27 cellular contexts compared by ENCODE assay signal in the genomic region with DNA sequence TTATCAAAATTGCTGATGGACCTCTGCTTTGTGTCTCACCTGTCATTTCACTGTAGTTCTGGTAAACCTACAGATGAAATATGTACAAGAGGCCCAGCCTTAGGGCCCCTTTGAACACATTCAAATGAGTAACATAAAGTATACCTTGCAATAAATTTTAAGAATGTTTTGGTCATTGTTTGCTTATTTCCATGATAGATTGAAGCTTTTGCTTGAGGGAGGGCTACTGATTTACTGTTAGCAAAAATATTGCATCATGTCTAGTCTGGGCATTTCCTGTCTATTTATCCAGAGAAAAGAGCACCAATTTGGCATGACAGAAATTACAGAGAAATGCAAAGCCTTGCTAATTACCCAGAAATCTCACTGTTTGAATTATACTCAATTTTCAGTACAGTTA.
"Had no signal": no experiment of that assay in that cellular context is flagged by ENCODE, and none has a peak within 500 bp of the region (broad histone marks: within the 10 kb centered on the region; RNA-seq: fewer than 3 reads in every experiment).

No MANE protein-coding gene starts in this region.

- H3K9ac ChIP-seq: parathyroid adenoma had no signal

- H3K27ac ChIP-seq: colonic mucosa, epithelial cell of prostate, esophagus muscularis mucosa, foreskin keratinocyte, heart right ventricle, lower lobe of right lung, parathyroid adenoma, sigmoid colon, testis, tibial artery had no signal

- H3K4me1 ChIP-seq: colonic mucosa, esophagus muscularis mucosa, foreskin keratinocyte, heart right ventricle, lower lobe of right lung, parathyroid adenoma, sigmoid colon, testis, tibial artery had no signal

- H3K4me3 ChIP-seq: colonic mucosa, esophagus muscularis mucosa, heart right ventricle, lower lobe of right lung, mucosa of descending colon, sigmoid colon, testis, tibial artery had no signal

- H3K36me3 ChIP-seq: colonic mucosa, esophagus muscularis mucosa, heart right ventricle, lower lobe of right lung, sigmoid colon, tibial artery had no signal

- H2AFZ ChIP-seq: parathyroid adenoma had no signal

- H3K9me3 ChIP-seq: colonic mucosa, esophagus muscularis mucosa, lower lobe of right lung, mucosa of descending colon, sigmoid colon, testis, tibial artery had no signal

- DNase-seq: colonic mucosa; effector CD8-positive, alpha-beta T cell; endodermal cell; foreskin keratinocyte; glutamatergic neuron; heart right ventricle; hippocampal formation; immature natural killer cell; islet precursor cell; kidney glomerular epithelial cell; left colon; left ventricle myocardium superior; lower lobe of right lung; mucosa of descending colon; naive B cell; sigmoid colon; stimulated activated CD4-positive, alpha-beta T cell treated with anti-CD3 and anti-CD28 coated beads, Interleukin-2, amount 100 ng/mL, for 24 hours; stimulated activated CD4-positive, alpha-beta T cell treated with anti-CD3 and anti-CD28 coated beads, Interleukin-4, amount 100 ng/mL, for 24 hours; stimulated activated naive CD8-positive, alpha-beta T cell treated with anti-CD3 and anti-CD28 coated beads, Interleukin-15, Interleukin-2, amounts not matched to agents 100 U/mL and 50 U/mL, for 24 hours; substantia nigra; testis; tibial artery had no signal

- H3K27me3 ChIP-seq: colonic mucosa, esophagus muscularis mucosa, foreskin keratinocyte, heart right ventricle, sigmoid colon, testis, tibial artery had no signal

- ATAC-seq: foreskin keratinocyte; heart right ventricle; left colon; left ventricle myocardium superior; lower lobe of right lung; mucosa of descending colon; natural killer cell treated with Interleukin-12 subunit alpha and Interleukin-12 subunit beta and Interleukin-15 and Interleukin-18, amount 100 ng/mL, for 72 hours; stimulated activated memory B cell treated with anti-CD40 and anti-IgM and Interleukin-4, amounts not matched to agents 10 μg/mL and 1 μg/mL and 100 μg/mL, for 72 hours; stimulated activated naive CD8-positive, alpha-beta T cell treated with anti-CD3 and anti-CD28 coated beads, Interleukin-15, Interleukin-2, amounts not matched to agents 100 U/mL and 50 U/mL, for 24 hours had no signal
